In genomic region chr20:1734269-1734858, GRCh38 we compare ENCODE assay signal across 9 cellular contexts.
DNase-seq lines count a peak whose midpoint lies in the region; ATAC-seq, FAIRE-seq and TF ChIP-seq lines count a peak whose summit lies in the region.
"Had no signal": no experiment of that assay in that cellular context is flagged by ENCODE, and none has a peak within 500 bp of the region (broad histone marks: within the 10 kb centered on the region; RNA-seq: fewer than 3 reads in every experiment).

No MANE protein-coding gene starts in this region.

- H3K36me3 ChIP-seq in BE2C (no peaks in the 10 kb centered on the region), thyroid gland (no peaks in the 10 kb centered on the region)

- H3K4me3 ChIP-seq in BE2C (ENCODE audit: low read depth, low read length): no peak overlapping the region
- no peak overlapping the region for H3K4me3 ChIP-seq in thyroid gland (replicated peaks in 1 of 3)

- FAIRE-seq in frontal cortex (lab: Jason Lieb, UNC): no peak

- TF ChIP-seq POLR2A in thyroid gland (IDR thresholded peaks at IDR 0.05): no peak

- H3K9me3 Mint-ChIP-seq in progenitor cell of endocrine pancreas (ENCODE audit: low read depth): no peaks in the 10 kb centered on the region
- H3K9me3 Mint-ChIP-seq: brain had no signal

- H3K27ac ChIP-seq in thyroid gland: no peak overlapping the region

- peaks cover 19% of the 10 kb centered on the region for H3K27me3 Mint-ChIP-seq in progenitor cell of endocrine pancreas

- WGBS in thyroid gland, 2 donors: 44 to 63% methylated on average over 4 of the region's 4 CpGs

- no peak for ATAC-seq in GM21381 (IDR thresholded peaks at IDR 0.05; ENCODE audit: unreplicated experiment)

- peaks cover 11% of the 10 kb centered on the region for H3K4me1 Mint-ChIP-seq in progenitor cell of endocrine pancreas (ENCODE audit: low read depth)
- H3K4me1 Mint-ChIP-seq: brain had no signal

- no peak overlapping the region for H3K4me3 Mint-ChIP-seq in progenitor cell of endocrine pancreas (ENCODE audit: low read depth)
- H3K4me3 Mint-ChIP-seq: brain had no signal

- intact Hi-C loops in thyroid gland (cut with DNase I): no loop called here

- DNase-seq in BE2C (no peak), SW480 (ENCODE audit: low spot score) (peak; percentile 23), frontal cortex (ENCODE audit: low spot score in 2 of 2) (peak; percentile 40 to 51), DMS79 (lab: John Stamatoyannopoulos, UW) (no peak), progenitor cell of endocrine pancreas (ENCODE audit: low spot score, unreplicated experiment) (no peak), thyroid gland (no peak)

- no peaks in the 10 kb centered on the region for H3K36me3 Mint-ChIP-seq in progenitor cell of endocrine pancreas (ENCODE audit: insufficient read depth)
- H3K36me3 Mint-ChIP-seq: brain had no signal

- H3K4me1 ChIP-seq in BE2C (no peaks in the 10 kb centered on the region), thyroid gland (no peaks in the 10 kb centered on the region)

- no peak overlapping the region for H3K27ac Mint-ChIP-seq in progenitor cell of endocrine pancreas
- H3K27ac Mint-ChIP-seq: brain had no signal

- H3K27me3 ChIP-seq in BE2C: no peaks in the 10 kb centered on the region
- H3K27me3 ChIP-seq in thyroid gland: no peaks in the 10 kb centered on the region

- H3K9me3 ChIP-seq in BE2C (no peaks in the 10 kb centered on the region), thyroid gland (no peaks in the 10 kb centered on the region)

- 0 out of 2 replicates have a peak, but pooled peaks have one; percentile 6 for TF ChIP-seq CTCF in BE2C (IDR thresholded peaks at IDR 0.05; ENCODE audit: low read depth, low read length)
- peak; percentile 55 for TF ChIP-seq CTCF in GM12874 (IDR thresholded peaks at IDR 0.05; ENCODE audit: insufficient read depth, low read depth, low read length)
- no peak for TF ChIP-seq CTCF in progenitor cell of endocrine pancreas (IDR thresholded peaks at IDR 0.05; ENCODE audit: unreplicated experiment)
- no peak for TF ChIP-seq CTCF in thyroid gland (IDR thresholded peaks at IDR 0.05)

Comparison
In these comparisons a context has a peak if more than half of its experiments do, and no peak if none do; other contexts are left out.
1. DNase-seq: peak in SW480 (single experiment) and frontal cortex (2 of 2); none in BE2C (single experiment), DMS79 (single experiment), progenitor cell of endocrine pancreas (single experiment) and thyroid gland (0 of 2).
2. CTCF ChIP-seq: peak in BE2C (single experiment) and GM12874 (single experiment); none in progenitor cell of endocrine pancreas (single experiment) and thyroid gland (0 of 6).